ENCODE assay signal across 9 cellular contexts in the genomic region with DNA sequence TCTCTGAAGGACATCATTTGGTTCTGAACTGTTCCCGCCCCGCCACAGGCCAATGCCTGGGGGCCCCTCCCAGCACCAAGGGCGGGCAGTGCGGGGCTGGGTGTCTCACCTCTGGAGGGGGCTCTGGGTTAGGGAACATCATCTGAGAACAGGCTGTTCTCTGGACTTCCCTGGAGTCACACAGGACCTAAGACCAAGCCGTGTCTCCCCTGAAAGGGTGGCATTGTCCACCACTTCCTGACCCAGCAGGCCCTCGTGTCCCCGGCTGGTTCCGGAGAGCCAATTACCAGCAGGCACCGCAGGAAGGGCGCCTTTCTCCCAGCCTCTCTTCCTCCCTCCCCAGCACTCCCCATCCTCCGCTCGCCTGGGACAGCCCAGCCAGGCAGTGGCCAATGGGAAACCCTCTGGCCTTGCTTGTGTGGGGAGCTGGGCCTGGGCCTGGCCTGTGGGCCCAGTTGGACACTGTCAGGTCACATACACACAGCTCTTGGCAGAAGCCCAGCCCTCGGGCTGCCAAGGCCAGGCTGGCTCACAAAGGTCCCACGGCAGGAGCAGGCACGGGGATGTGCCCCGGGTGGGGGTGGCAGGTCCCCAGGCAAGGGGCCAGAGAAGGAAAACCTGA.
DNase-seq lines count a peak whose midpoint lies in the region; ATAC-seq lines count a peak whose summit lies in the region.
"Had no signal": no experiment of that assay in that cellular context is flagged by ENCODE, and none has a peak within 500 bp of the region (broad histone marks: within the 10 kb centered on the region; RNA-seq: fewer than 3 reads in every experiment).

No MANE protein-coding gene starts in this region.

- intact Hi-C loops in posterior cingulate gyrus (cut with DNase I): loop anchor here (1.0 to 5.0 kb wide), 3 partner anchors 12 to 126 kb away; partner anchors contain the start of gene HIP1

- peak; percentile 86 for DNase-seq in ELF-1 (ENCODE audit: low read depth, low spot score)
- DNase-seq in cerebellar cortex (ENCODE audit: low spot score): peak; percentile 94
- peak; percentile 81 for DNase-seq in iPS-NIHi11 (ENCODE audit: low spot score)
- peak; percentile 80 to 99 (median 92) for DNase-seq in posterior cingulate gyrus
- no peak for DNase-seq in T1000 (lab: John Stamatoyannopoulos, UW)
- DNase-seq in stimulated activated CD4-positive, alpha-beta T cell treated with anti-CD3 and anti-CD28 coated beads, Interleukin-15, amount 100 ng/mL, for 24 hours: no peak
- DNase-seq in NCI-H187 (lab: John Stamatoyannopoulos, UW): no peak
- DNase-seq: NCI-H524 treated with DMSO at 0.1 percent for 48 hours had no signal

- no peak for ATAC-seq in GM19023 (IDR thresholded peaks at IDR 0.05; ENCODE audit: unreplicated experiment)

Comparison
In these comparisons a context has a peak if more than half of its experiments do, and no peak if none do; other contexts are left out.
1. DNase-seq: peak in ELF-1 (single experiment), cerebellar cortex (single experiment), iPS-NIHi11 (single experiment) and posterior cingulate gyrus (10 of 10); none in T1000 (single experiment), stimulated activated CD4-positive, alpha-beta T cell treated with anti-CD3 and anti-CD28 coated beads, Interleukin-15, amount 100 ng/mL, for 24 hours (single experiment) and NCI-H187 (0 of 2).